8 cellular contexts compared by ENCODE assay signal in genomic region chr2:12507295-12507694, GRCh38.
DNase-seq lines count a peak whose midpoint lies in the region; ATAC-seq and TF ChIP-seq lines count a peak whose summit lies in the region.

No MANE protein-coding gene starts in this region.

- peak overlapping the region; percentile 34 for H3K4me3 ChIP-seq in Loucy (ENCODE audit: low read length, poor library complexity, severe bottlenecking)
- H3K4me3 ChIP-seq in SK-N-SH (ENCODE audit: low read depth in 2 of 2, low read length in 1 of 2) = no peak overlapping the region
- H3K4me3 ChIP-seq in sigmoid colon = no peak overlapping the region

- peak overlapping the region; percentile 6 for H3K9ac ChIP-seq in Loucy (ENCODE audit: low read depth, low read length, poor library complexity, severe bottlenecking)
- no peak overlapping the region for H3K9ac ChIP-seq in SK-N-SH

- H3K4me1 Mint-ChIP-seq in immature natural killer cell = peaks cover 73 to 78% of the 10 kb centered on the region in 2 donors

- H3K36me3 Mint-ChIP-seq in immature natural killer cell = peaks cover 0 to 5% (median 3%) of the 10 kb centered on the region in 3 donors

- H4K20me1 ChIP-seq in Loucy (ENCODE audit: insufficient read depth, low read length, poor library complexity, severe bottlenecking) (no peaks in the 10 kb centered on the region), SK-N-SH (ENCODE audit: insufficient read depth) (no peaks in the 10 kb centered on the region)

- peak overlapping the region; percentile 60 to 79 (median 72) for H3K4me3 Mint-ChIP-seq in immature natural killer cell

- H3K79me2 ChIP-seq in Loucy (ENCODE audit: insufficient read depth, low read length) (no peaks in the 10 kb centered on the region), SK-N-SH (ENCODE audit: insufficient read depth) (no peaks in the 10 kb centered on the region)

- peaks cover 0 to 4% (median 0%) of the 10 kb centered on the region in 6 donors for H3K9me3 Mint-ChIP-seq in immature natural killer cell

- no peak for TF ChIP-seq POLR2A in sigmoid colon (IDR thresholded peaks at IDR 0.05)

- H2AFZ ChIP-seq in Loucy (ENCODE audit: low read length) = no peak overlapping the region
- no peak overlapping the region for H2AFZ ChIP-seq in SK-N-SH (ENCODE audit: low read depth)

- peaks cover 0 to 2% (median 1%) of the 10 kb centered on the region in 3 donors for H3K27me3 Mint-ChIP-seq in immature natural killer cell (ENCODE audit: low read depth in 3 of 3)

- TF ChIP-seq EP300 in SK-N-SH (IDR thresholded peaks at IDR 0.05; ENCODE audit: borderline replicate concordance in 1 of 2, low read depth in 1 of 2, low read length in 1 of 2) (no peak), sigmoid colon (IDR thresholded peaks at IDR 0.05) (no peak)

- intact Hi-C loops in Right ventricle myocardium superior (cut with DNase I) (no loop called here), sigmoid colon (cut with DNase I) (no loop called here)

- H3K4me1 ChIP-seq in Loucy (ENCODE audit: insufficient read depth, low read length, poor library complexity, severe bottlenecking) (peaks cover 68% of the 10 kb centered on the region), SK-N-SH (ENCODE audit: control insufficient read depth in 1 of 2, insufficient read depth in 2 of 2, low read depth in 1 of 2, low read length in 1 of 2) (peaks cover 0 to 2% of the 10 kb centered on the region in 2 experiments; a peak in 2 of 4 replicates), sigmoid colon (no peaks in the 10 kb centered on the region)

- no peak for TF ChIP-seq CTCF in Loucy (conservative IDR thresholded peaks at IDR 0.05; ENCODE audit: low read length)
- no peak for TF ChIP-seq CTCF in SK-N-SH (IDR thresholded peaks at IDR 0.05)
- TF ChIP-seq CTCF in sigmoid colon (IDR thresholded peaks at IDR 0.05) = no peak

- H3K36me3 ChIP-seq in Loucy (ENCODE audit: insufficient read depth, low read length) (no peaks in the 10 kb centered on the region), SK-N-SH (replicated peaks in 1 of 2; ENCODE audit: control insufficient read depth in 1 of 2, insufficient read depth in 2 of 2, low read length in 1 of 2) (no peaks in the 10 kb centered on the region), sigmoid colon (no peaks in the 10 kb centered on the region)

- no peak overlapping the region for H3K27ac ChIP-seq in SK-N-SH (ENCODE audit: low read depth in 2 of 2, low read length in 1 of 2)
- no peak overlapping the region for H3K27ac ChIP-seq in sigmoid colon

- TF ChIP-seq RAD21 in SK-N-SH (IDR thresholded peaks at IDR 0.05; ENCODE audit: low read length) = no peak

- POLR2A ChIA-PET in SK-N-SH (lab: Yijun Ruan, JAX) = no interaction called here

- peak overlapping the region; percentile 75 to 89 (median 78) for H3K27ac Mint-ChIP-seq in immature natural killer cell

- H3K27me3 ChIP-seq in Loucy (ENCODE audit: insufficient read depth, low read length, poor library complexity, severe bottlenecking) = no peaks in the 10 kb centered on the region
- no peaks in the 10 kb centered on the region for H3K27me3 ChIP-seq in SK-N-SH (ENCODE audit: insufficient read depth)
- H3K27me3 ChIP-seq in sigmoid colon = no peaks in the 10 kb centered on the region

- H3K9me2 ChIP-seq in Loucy (replicated peaks; ENCODE audit: low read depth, low read length) (no peaks in the 10 kb centered on the region), SK-N-SH (no peaks in the 10 kb centered on the region)

- CTCF ChIA-PET in SK-N-SH (lab: Yijun Ruan, JAX) = no interaction called here

- no peak for ATAC-seq in Right ventricle myocardium superior (ENCODE audit: poor library complexity)

- WGBS in SK-N-SH (ENCODE audit: low lambda C conversion rate) = 61% methylated on average over 7 of the region's 7 CpGs
- WGBS in sigmoid colon, 2 donors = 47 to 76% methylated on average over 7 of the region's 7 CpGs

- DNase-seq in DMS79 treated with DMSO at 0.1 percent for 48 hours (lab: John Stamatoyannopoulos, UW) (peak; percentile 88), GOT3 (lab: John Stamatoyannopoulos, UW) (peak; percentile 65), immature natural killer cell (peak; percentile 61 to 72 (median 63)), Right ventricle myocardium superior (no peak), SK-N-SH (no peak), sigmoid colon (no peak)
- DNase-seq in activated CD8-positive, alpha-beta memory T cell treated with anti-CD3 and anti-CD28 coated beads for 4 hours (ENCODE audit: low read depth in 2 of 2) = peak; percentile 59 to 80

- H3F3A ChIP-seq in Loucy (ENCODE audit: low read depth) = no peaks in the 10 kb centered on the region; the same call in 1 of the 2 replicates
- H3F3A ChIP-seq in SK-N-SH (replicated peaks; ENCODE audit: insufficient read depth) = no peaks in the 10 kb centered on the region

- peak overlapping the region; percentile 62 for H3K4me2 ChIP-seq in Loucy (ENCODE audit: low read depth, low read length, poor library complexity, severe bottlenecking)
- no peak overlapping the region for H3K4me2 ChIP-seq in SK-N-SH

- H3K9me3 ChIP-seq in Loucy (ENCODE audit: insufficient read depth, low read depth, low read length) = no peaks in the 10 kb centered on the region
- H3K9me3 ChIP-seq in SK-N-SH = no peaks in the 10 kb centered on the region
- no peaks in the 10 kb centered on the region for H3K9me3 ChIP-seq in sigmoid colon

TF ChIP-seq in SK-N-SH, 30 proteins besides CTCF, POLR2A, EP300 and RAD21:
- TF ChIP-seq USF1 (IDR thresholded peaks at IDR 0.05; ENCODE audit: borderline replicate concordance, low read depth) = no peak
- TF ChIP-seq, protein P1, sequence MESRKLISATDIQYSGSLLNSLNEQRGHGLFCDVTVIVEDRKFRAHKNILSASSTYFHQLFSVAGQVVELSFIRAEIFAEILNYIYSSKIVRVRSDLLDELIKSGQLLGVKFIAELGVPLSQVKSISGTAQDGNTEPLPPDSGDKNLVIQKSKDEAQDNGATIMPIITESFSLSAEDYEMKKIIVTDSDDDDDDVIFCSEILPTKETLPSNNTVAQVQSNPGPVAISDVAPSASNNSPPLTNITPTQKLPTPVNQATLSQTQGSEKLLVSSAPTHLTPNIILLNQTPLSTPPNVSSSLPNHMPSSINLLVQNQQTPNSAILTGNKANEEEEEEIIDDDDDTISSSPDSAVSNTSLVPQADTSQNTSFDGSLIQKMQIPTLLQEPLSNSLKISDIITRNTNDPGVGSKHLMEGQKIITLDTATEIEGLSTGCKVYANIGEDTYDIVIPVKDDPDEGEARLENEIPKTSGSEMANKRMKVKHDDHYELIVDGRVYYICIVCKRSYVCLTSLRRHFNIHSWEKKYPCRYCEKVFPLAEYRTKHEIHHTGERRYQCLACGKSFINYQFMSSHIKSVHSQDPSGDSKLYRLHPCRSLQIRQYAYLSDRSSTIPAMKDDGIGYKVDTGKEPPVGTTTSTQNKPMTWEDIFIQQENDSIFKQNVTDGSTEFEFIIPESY (IDR thresholded peaks at IDR 0.05; ENCODE audit: borderline replicate concordance, low read depth) = no peak
- TF ChIP-seq GABPA (IDR thresholded peaks at IDR 0.05; ENCODE audit: low read depth) = no peak
- TF ChIP-seq MAX (IDR thresholded peaks at IDR 0.05; ENCODE audit: low read depth) = no peak
- no peak for TF ChIP-seq TAF1 (IDR thresholded peaks at IDR 0.05; ENCODE audit: borderline replicate concordance, low read depth, low read length)
- TF ChIP-seq, protein P2, sequence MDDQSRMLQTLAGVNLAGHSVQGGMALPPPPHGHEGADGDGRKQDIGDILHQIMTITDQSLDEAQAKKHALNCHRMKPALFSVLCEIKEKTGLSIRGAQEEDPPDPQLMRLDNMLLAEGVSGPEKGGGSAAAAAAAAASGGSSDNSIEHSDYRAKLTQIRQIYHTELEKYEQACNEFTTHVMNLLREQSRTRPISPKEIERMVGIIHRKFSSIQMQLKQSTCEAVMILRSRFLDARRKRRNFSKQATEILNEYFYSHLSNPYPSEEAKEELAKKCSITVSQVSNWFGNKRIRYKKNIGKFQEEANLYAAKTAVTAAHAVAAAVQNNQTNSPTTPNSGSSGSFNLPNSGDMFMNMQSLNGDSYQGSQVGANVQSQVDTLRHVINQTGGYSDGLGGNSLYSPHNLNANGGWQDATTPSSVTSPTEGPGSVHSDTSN (IDR thresholded peaks at IDR 0.05) = no peak
- no peak for TF ChIP-seq TEAD4 (IDR thresholded peaks at IDR 0.05; ENCODE audit: borderline replicate concordance, insufficient read depth)
- TF ChIP-seq FOSL2 (IDR thresholded peaks at IDR 0.05; ENCODE audit: borderline replicate concordance, low read depth) = no peak
- TF ChIP-seq MEF2A (IDR thresholded peaks at IDR 0.05; ENCODE audit: borderline replicate concordance, low read depth) = no peak
- TF ChIP-seq FOXJ3 (CRISPR knock-in tag; IDR thresholded peaks at IDR 0.05) = no peak
- TF ChIP-seq ELF1 (IDR thresholded peaks at IDR 0.05) = no peak
- TF ChIP-seq GATA2 (CRISPR knock-in tag; IDR thresholded peaks at IDR 0.05) = no peak
- TF ChIP-seq FOXM1 (IDR thresholded peaks at IDR 0.05; ENCODE audit: low read depth) = no peak
- TF ChIP-seq RFX5 (IDR thresholded peaks at IDR 0.05; ENCODE audit: low read length) = no peak
- no peak for TF ChIP-seq SMC3 (IDR thresholded peaks at IDR 0.05; ENCODE audit: low read depth, low read length)

Comparison
In these comparisons a context has a peak if more than half of its experiments do, and no peak if none do; other contexts are left out.
1. DNase-seq: peak in DMS79 treated with DMSO at 0.1 percent for 48 hours (single experiment), GOT3 (single experiment), activated CD8-positive, alpha-beta memory T cell treated with anti-CD3 and anti-CD28 coated beads for 4 hours (2 of 2) and immature natural killer cell (3 of 3); none in Right ventricle myocardium superior (single experiment), SK-N-SH (single experiment) and sigmoid colon (single experiment).